8 cellular contexts compared by ENCODE assay signal in genomic region chr3:180802837-180803236, GRCh38.
DNase-seq lines count a peak whose midpoint lies in the region; FAIRE-seq and TF ChIP-seq lines count a peak whose summit lies in the region.

No MANE protein-coding gene starts in this region.

- H3K27ac Mint-ChIP-seq in nephron progenitor cell, result no peak overlapping the region
- H3K27ac Mint-ChIP-seq in CD4-positive, alpha-beta memory T cell, result no peak overlapping the region

- peaks cover 3% of the 10 kb centered on the region for H3K27me3 Mint-ChIP-seq in nephron progenitor cell (ENCODE audit: low read depth, poor library complexity)
- peaks cover 2 to 3% of the 10 kb centered on the region in 2 donors for H3K27me3 Mint-ChIP-seq in CD4-positive, alpha-beta memory T cell

- no peaks in the 10 kb centered on the region for H3K36me3 ChIP-seq in CD4-positive, alpha-beta memory T cell (ENCODE audit: insufficient read depth, low read length)

- CTCF ChIA-PET in CD4-positive, alpha-beta memory T cell (lab: Charles Lee; ENCODE audit: partially characterized antibody), result no interaction called here

- H3K4me3 ChIP-seq in CD4-positive, alpha-beta memory T cell (ENCODE audit: low read length in 2 of 2), result no peak overlapping the region

- DNase-seq in NCI-H1105 (lab: John Stamatoyannopoulos, UW) (peak; percentile 58), astrocyte of the hippocampus (ENCODE audit: low read depth, low spot score) (peak; percentile 46), nephron progenitor cell (no peak), GM12891 (ENCODE audit: insufficient read length, low spot score) (no peak)
- DNase-seq in CD4-positive, alpha-beta memory T cell, result no peak
- DNase-seq in stimulated activated CD4-positive, alpha-beta T cell treated with anti-CD3 and anti-CD28 coated beads, Interleukin-1b, Interleukin-23, amount 100 ng/mL, for 48 hours, result no peak
- no peak for DNase-seq in activated CD4-positive, alpha-beta T cell treated with anti-CD3 and anti-CD28 coated beads for 4 hours

- peaks cover 10% of the 10 kb centered on the region for H3K4me1 Mint-ChIP-seq in nephron progenitor cell
- H3K4me1 Mint-ChIP-seq in CD4-positive, alpha-beta memory T cell, result no peaks in the 10 kb centered on the region

- no peak for TF ChIP-seq POLR2A in GM12891 (IDR thresholded peaks at IDR 0.05; ENCODE audit: low read depth, low read length)

- no peaks in the 10 kb centered on the region for H3K27me3 ChIP-seq in CD4-positive, alpha-beta memory T cell (ENCODE audit: insufficient read depth, low read length)

- no peaks in the 10 kb centered on the region for H3K9me3 Mint-ChIP-seq in nephron progenitor cell
- peaks cover 0 to under 1% (median 0%) of the 10 kb centered on the region in 8 donors for H3K9me3 Mint-ChIP-seq in CD4-positive, alpha-beta memory T cell

- no peak overlapping the region for H3K27ac ChIP-seq in CD4-positive, alpha-beta memory T cell (ENCODE audit: low read depth, low read length)

- peak; percentile 30 for TF ChIP-seq CTCF in GM12873 (IDR thresholded peaks at IDR 0.05; ENCODE audit: insufficient read depth, low read depth, low read length, missing control alignments)
- TF ChIP-seq CTCF in nephron progenitor cell (IDR thresholded peaks at IDR 0.05), result peak; percentile 58

- H3K9me3 ChIP-seq in CD4-positive, alpha-beta memory T cell (ENCODE audit: control insufficient read depth in 1 of 2, low read length in 2 of 2), result no peaks in the 10 kb centered on the region

- FAIRE-seq in GM12891 (lab: Jason Lieb, UNC), result no peak

- no peaks in the 10 kb centered on the region for H3K36me3 Mint-ChIP-seq in nephron progenitor cell (ENCODE audit: low read depth)
- H3K36me3 Mint-ChIP-seq in CD4-positive, alpha-beta memory T cell, result no peaks in the 10 kb centered on the region

- POLR2A ChIA-PET in CD4-positive, alpha-beta memory T cell (lab: Charles Lee; ENCODE audit: partially characterized antibody), result no interaction called here

- intact Hi-C loops in CD4-positive, alpha-beta memory T cell (cut with micrococcal nuclease), result loop anchor here (2.0 kb wide), 1 partner anchor 1880 kb away; no protein-coding TSS in a partner anchor

- H3K4me1 ChIP-seq in CD4-positive, alpha-beta memory T cell (ENCODE audit: insufficient read depth, low read length), result no peaks in the 10 kb centered on the region

- H3K4me3 Mint-ChIP-seq in nephron progenitor cell, result no peak overlapping the region
- no peak overlapping the region for H3K4me3 Mint-ChIP-seq in CD4-positive, alpha-beta memory T cell

TF ChIP-seq in GM12891, 5 proteins besides CTCF, POLR2A, EP300 and RAD21:
- TF ChIP-seq SPI1 (IDR thresholded peaks at IDR 0.05; ENCODE audit: low read depth, low read length) (no peak), PAX5 (IDR thresholded peaks at IDR 0.05; ENCODE audit: insufficient read depth, low read length, severe bottlenecking) (no peak), POLR2AphosphoS5 (IDR thresholded peaks at IDR 0.05; ENCODE audit: low read depth, low read length) (no peak), TAF1 (IDR thresholded peaks at IDR 0.05; ENCODE audit: low read depth, low read length) (no peak), POU2F2 (IDR thresholded peaks at IDR 0.05; ENCODE audit: low read depth, low read length) (no peak)

Comparison
In these comparisons a context has a peak if more than half of its experiments do, and no peak if none do; other contexts are left out.
1. DNase-seq: peak in NCI-H1105 (single experiment) and astrocyte of the hippocampus (single experiment); none in nephron progenitor cell (single experiment), CD4-positive, alpha-beta memory T cell (0 of 5), stimulated activated CD4-positive, alpha-beta T cell treated with anti-CD3 and anti-CD28 coated beads, Interleukin-1b, Interleukin-23, amount 100 ng/mL, for 48 hours (single experiment), activated CD4-positive, alpha-beta T cell treated with anti-CD3 and anti-CD28 coated beads for 4 hours (0 of 2) and GM12891 (single experiment).